Comparison of ENCODE assay signal across 8 cellular contexts in the genomic region with DNA sequence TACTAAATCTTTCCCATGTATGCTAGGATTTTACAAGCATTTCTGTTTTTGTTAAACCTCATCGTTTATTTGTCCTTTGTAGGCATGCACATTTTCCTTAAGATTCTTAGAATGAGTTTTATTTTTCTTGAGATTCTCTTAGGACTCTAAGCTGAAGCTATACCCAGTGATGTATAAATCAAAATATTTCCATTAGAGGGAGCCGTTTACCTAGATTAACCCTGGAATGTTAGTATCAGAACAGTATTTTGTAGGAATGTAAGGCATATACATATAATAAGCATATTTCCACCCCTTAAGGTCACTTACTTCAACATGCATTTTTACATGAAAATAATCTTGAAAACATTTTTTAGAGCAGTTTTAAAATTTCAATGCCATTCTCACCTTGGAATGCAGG. TPM values are rescaled to one million over a fixed set of nuclear protein-coding genes. Genes with fewer than 3 reads are reported as not detected.
DNase-seq lines count a peak whose midpoint lies in the region; ATAC-seq and TF ChIP-seq lines count a peak whose summit lies in the region.

No MANE protein-coding gene starts in this region.

- intact Hi-C loops in left ventricle myocardium superior (cut with micrococcal nuclease): no loop called here

- DNase-seq in AG04450 (ENCODE audit: low read depth, low spot score) (no peak), HCEC 1CT (peak; percentile 60), SHP77 treated with DMSO at 0.1 percent for 48 hours (lab: John Stamatoyannopoulos, UW) (peak; percentile 43), left ventricle myocardium superior (no peak), Ammon's horn (ENCODE audit: low spot score) (no peak), putamen (ENCODE audit: low spot score) (no peak)
- DNase-seq in activated naive CD8-positive, alpha-beta T cell treated with anti-CD3 and anti-CD28 coated beads, Interleukin-2, amount 50 U/mL, for 24 hours: no peak

- ATAC-seq in left ventricle myocardium superior (peak; percentile 45), HG03175 (IDR thresholded peaks at IDR 0.05; ENCODE audit: unreplicated experiment) (no peak)
- no peak for ATAC-seq in activated naive CD8-positive, alpha-beta T cell treated with anti-CD3 and anti-CD28 coated beads, Interleukin-2, amount 50 U/mL, for 24 hours

- no peaks in the 10 kb centered on the region for H3K4me1 Mint-ChIP-seq in activated naive CD8-positive, alpha-beta T cell treated with anti-CD3 and anti-CD28 coated beads, Interleukin-2, amount 50 U/mL, for 24 hours

- H3K27me3 ChIP-seq in AG04450 (ENCODE audit: control insufficient read depth, insufficient read depth, low read length): no peaks in the 10 kb centered on the region

- H3K27ac ChIP-seq in AG04450 (ENCODE audit: low read depth, low read length): no peak overlapping the region

- no peak overlapping the region for H3K4me3 ChIP-seq in AG04450 (ENCODE audit: low read depth, low read length)

- no peaks in the 10 kb centered on the region for H3K36me3 Mint-ChIP-seq in activated naive CD8-positive, alpha-beta T cell treated with anti-CD3 and anti-CD28 coated beads, Interleukin-2, amount 50 U/mL, for 24 hours (ENCODE audit: low read depth)

- peaks cover 6% of the 10 kb centered on the region; the same call in 1 of the 2 replicates for H3K9me3 ChIP-seq in AG04450 (ENCODE audit: control insufficient read depth, insufficient read depth, low read length)

- CTCF ChIA-PET in AG04450 (lab: Charles Lee): interaction anchor here (1.4 kb wide), 1 partner anchor 295 kb away, joined by 4 read pairs; no protein-coding TSS in a partner anchor

- no peaks in the 10 kb centered on the region for H3K9me3 Mint-ChIP-seq in activated naive CD8-positive, alpha-beta T cell treated with anti-CD3 and anti-CD28 coated beads, Interleukin-2, amount 50 U/mL, for 24 hours

- H3K4me3 Mint-ChIP-seq in activated naive CD8-positive, alpha-beta T cell treated with anti-CD3 and anti-CD28 coated beads, Interleukin-2, amount 50 U/mL, for 24 hours: no peak overlapping the region

- peak; percentile 48; the same call in 1 of the 2 replicates for TF ChIP-seq CTCF in AG04450 (IDR thresholded peaks at IDR 0.05; ENCODE audit: low read depth, low read length)

- POLR2A ChIA-PET in AG04450 (lab: Yijun Ruan, JAX): no interaction called here

- no peak overlapping the region for H3K27ac Mint-ChIP-seq in activated naive CD8-positive, alpha-beta T cell treated with anti-CD3 and anti-CD28 coated beads, Interleukin-2, amount 50 U/mL, for 24 hours

- H3K27me3 Mint-ChIP-seq in activated naive CD8-positive, alpha-beta T cell treated with anti-CD3 and anti-CD28 coated beads, Interleukin-2, amount 50 U/mL, for 24 hours: no peaks in the 10 kb centered on the region

RNA-seq across cellular contexts. Expression of gene FCHO2, which starts 35.2 kb away (rescaled TPM):
- polyA plus RNA-seq in AG04450 (2011; rRNA removed): 10.4 and 12.5 TPM in 2 replicates
- polyA minus RNA-seq in AG04450 (2011; rRNA and poly(A)+ RNA removed): 46.3 and 47.1 TPM in 2 replicates
- total RNA-seq in left ventricle myocardium superior: 20.1 TPM

Comparison
In these comparisons a context has a peak if more than half of its experiments do, and no peak if none do; other contexts are left out.
1. DNase-seq: peak in HCEC 1CT (single experiment) and SHP77 treated with DMSO at 0.1 percent for 48 hours (single experiment); none in AG04450 (single experiment), left ventricle myocardium superior (single experiment), activated naive CD8-positive, alpha-beta T cell treated with anti-CD3 and anti-CD28 coated beads, Interleukin-2, amount 50 U/mL, for 24 hours (single experiment), Ammon's horn (single experiment) and putamen (single experiment).